ENCODE assay signal across 10 cellular contexts in genomic region chr21:36297555-36297937, GRCh38. TPM values are rescaled to one million over a fixed set of nuclear protein-coding genes. Genes with fewer than 3 reads are reported as not detected.
DNase-seq lines count a peak whose midpoint lies in the region; ATAC-seq and TF ChIP-seq lines count a peak whose summit lies in the region.
"Had no signal": no experiment of that assay in that cellular context is flagged by ENCODE, and none has a peak within 500 bp of the region (broad histone marks: within the 10 kb centered on the region; RNA-seq: fewer than 3 reads in every experiment).

No MANE protein-coding gene starts in this region.

- TF ChIP-seq POLR2A in suprapubic skin (IDR thresholded peaks at IDR 0.05) = no peak

- no peak for DNase-seq in activated T-cell treated with anti-CD3 and anti-CD28 coated beads, Interleukin-2, amount 50 U/mL, for 4 hours
- DNase-seq in activated T-cell treated with anti-CD3 and anti-CD28 coated beads, Interleukin-2, amount 50 U/mL, for 1 hour = no peak
- peak; percentile 14 for DNase-seq in activated CD4-positive, alpha-beta memory T cell treated with anti-CD3 and anti-CD28 coated beads for 36 hours
- DNase-seq in immature natural killer cell (peak; percentile 5 to 23 (median 16)), suprapubic skin (ENCODE audit: low spot score in 2 of 2) (peak in 1 of 2 donors; percentile 26), KBM-7 (no peak)
- no peak for DNase-seq in stimulated activated CD4-positive, alpha-beta T cell treated with anti-CD3 and anti-CD28 coated beads, Interleukin-2, amount 100 ng/mL, for 48 hours
- DNase-seq: cerebellar nuclear complex, NCI-H1092 treated with DMSO at 0.1 percent for 48 hours had no signal

- peak overlapping the region; percentile 44 for H3K4me3 ChIP-seq in suprapubic skin

- peaks cover 20% of the 10 kb centered on the region for H3K4me1 ChIP-seq in suprapubic skin

- H3K27ac Mint-ChIP-seq in activated CD4-positive, alpha-beta memory T cell treated with anti-CD3 and anti-CD28 coated beads for 36 hours = peak overlapping the region; percentile 90
- peak overlapping the region; percentile 97 to 99 (median 98) for H3K27ac Mint-ChIP-seq in immature natural killer cell

- H3K27ac ChIP-seq in suprapubic skin = peak overlapping the region; percentile 93

- H3K36me3 ChIP-seq in suprapubic skin = peaks cover 13% of the 10 kb centered on the region

- intact Hi-C loops in activated CD4-positive, alpha-beta memory T cell treated with anti-CD3 and anti-CD28 coated beads for 36 hours (cut with micrococcal nuclease) = no loop called here

- WGBS in suprapubic skin = 69% methylated on average over 2 of the region's 3 CpGs

- no peaks in the 10 kb centered on the region for H3K9me3 ChIP-seq in suprapubic skin

- peaks cover 5% of the 10 kb centered on the region for H3K36me3 Mint-ChIP-seq in activated T-cell treated with anti-CD3 and anti-CD28 coated beads, Interleukin-2, amount 50 U/mL, for 4 hours (ENCODE audit: insufficient read depth)
- H3K36me3 Mint-ChIP-seq in activated CD4-positive, alpha-beta memory T cell treated with anti-CD3 and anti-CD28 coated beads for 36 hours = peaks cover 6% of the 10 kb centered on the region
- H3K36me3 Mint-ChIP-seq in immature natural killer cell = peaks cover 4 to 6% (median 4%) of the 10 kb centered on the region in 3 donors

- CTCF ChIA-PET in activated CD4-positive, alpha-beta memory T cell treated with anti-CD3 and anti-CD28 coated beads for 36 hours (lab: Charles Lee) = interaction anchor here (0.9 to 1.3 kb wide), 4 partner anchors 12 to 38 kb away, joined by 3 to 6 read pairs (median 4); partner anchors contain the start of gene MORC3

- H3K4me1 Mint-ChIP-seq in activated T-cell treated with anti-CD3 and anti-CD28 coated beads, Interleukin-2, amount 50 U/mL, for 4 hours (ENCODE audit: low read depth) = peaks cover 43% of the 10 kb centered on the region
- peaks cover 43% of the 10 kb centered on the region for H3K4me1 Mint-ChIP-seq in activated CD4-positive, alpha-beta memory T cell treated with anti-CD3 and anti-CD28 coated beads for 36 hours (ENCODE audit: low read depth)
- peaks cover 37 to 41% of the 10 kb centered on the region in 2 donors for H3K4me1 Mint-ChIP-seq in immature natural killer cell

- in situ Hi-C loops in KBM-7 (cut with MboI; ENCODE audit: low pct_unique_long_range_greater_than_20kb, low sequenced_read_pairs) = no loop called here

- H3K27me3 Mint-ChIP-seq in activated T-cell treated with anti-CD3 and anti-CD28 coated beads, Interleukin-2, amount 50 U/mL, for 4 hours (ENCODE audit: low read depth) = no peaks in the 10 kb centered on the region
- H3K27me3 Mint-ChIP-seq in activated CD4-positive, alpha-beta memory T cell treated with anti-CD3 and anti-CD28 coated beads for 36 hours = no peaks in the 10 kb centered on the region
- H3K27me3 Mint-ChIP-seq in immature natural killer cell (ENCODE audit: low read depth in 3 of 3) = peaks cover 0 to 4% (median 0%) of the 10 kb centered on the region in 3 donors

- H3K9me3 Mint-ChIP-seq in activated T-cell treated with anti-CD3 and anti-CD28 coated beads, Interleukin-2, amount 50 U/mL, for 4 hours = no peaks in the 10 kb centered on the region
- no peaks in the 10 kb centered on the region for H3K9me3 Mint-ChIP-seq in activated CD4-positive, alpha-beta memory T cell treated with anti-CD3 and anti-CD28 coated beads for 36 hours
- no peaks in the 10 kb centered on the region for H3K9me3 Mint-ChIP-seq in immature natural killer cell

- no peak for TF ChIP-seq CTCF in suprapubic skin (IDR thresholded peaks at IDR 0.05)

- no peak for ATAC-seq in activated T-cell treated with anti-CD3 and anti-CD28 coated beads, Interleukin-2, amount 50 U/mL, for 4 hours
- no peak for ATAC-seq in GM19467 (IDR thresholded peaks at IDR 0.05; ENCODE audit: unreplicated experiment)

- POLR2A ChIA-PET in activated CD4-positive, alpha-beta memory T cell treated with anti-CD3 and anti-CD28 coated beads for 36 hours (lab: Charles Lee) = interaction anchor here (2.3 to 3.1 kb wide), 2 partner anchors 12 to 23 kb away, joined by 17 to 26 read pairs; partner anchors contain the start of gene MORC3

- no peak for TF ChIP-seq EP300 in suprapubic skin (IDR thresholded peaks at IDR 0.05)

- peak overlapping the region; percentile 50 for H3K4me3 Mint-ChIP-seq in activated T-cell treated with anti-CD3 and anti-CD28 coated beads, Interleukin-2, amount 50 U/mL, for 4 hours
- H3K4me3 Mint-ChIP-seq in activated CD4-positive, alpha-beta memory T cell treated with anti-CD3 and anti-CD28 coated beads for 36 hours = peak overlapping the region; percentile 60
- H3K4me3 Mint-ChIP-seq in immature natural killer cell = peak overlapping the region; percentile 74 to 89 (median 82)

- no peaks in the 10 kb centered on the region for H3K27me3 ChIP-seq in suprapubic skin

RNA-seq across cellular contexts. Expression of gene MORC3, which starts 22.5 kb away (rescaled TPM):
- 10 to 100 TPM; 17.1 to 22.7 (median 19.6) TPM for total RNA-seq in activated T-cell treated with anti-CD3 and anti-CD28 coated beads, Interleukin-2, amount 50 U/mL, for 4 hours
- total RNA-seq in activated CD4-positive, alpha-beta memory T cell treated with anti-CD3 and anti-CD28 coated beads for 36 hours = 10 to 100 TPM; 27.7 to 30.0 TPM
- polyA plus RNA-seq in immature natural killer cell = 10 to 100 TPM; 22.0 to 40.6 (median 25.1) TPM
- 10 to 100 TPM; 47.2 to 61.2 (median 47.7) TPM for total RNA-seq in suprapubic skin

Comparison
In these comparisons a context has a peak if more than half of its experiments do, and no peak if none do; other contexts are left out.
1. DNase-seq: peak in activated CD4-positive, alpha-beta memory T cell treated with anti-CD3 and anti-CD28 coated beads for 36 hours (single experiment) and immature natural killer cell (3 of 3); none in activated T-cell treated with anti-CD3 and anti-CD28 coated beads, Interleukin-2, amount 50 U/mL, for 4 hours (single experiment), activated T-cell treated with anti-CD3 and anti-CD28 coated beads, Interleukin-2, amount 50 U/mL, for 1 hour (single experiment), KBM-7 (single experiment) and stimulated activated CD4-positive, alpha-beta T cell treated with anti-CD3 and anti-CD28 coated beads, Interleukin-2, amount 100 ng/mL, for 48 hours (0 of 2).
2. Peak in every context shown above with its lines, with median percentiles within 50 percentile points of each other: H3K4me3 Mint-ChIP-seq.